Comparison of ENCODE assay signal across 17 cellular contexts in genomic region chr10:114031113-114031512, GRCh38. TPM values are rescaled to one million over a fixed set of nuclear protein-coding genes. Genes with fewer than 3 reads are reported as not detected.
DNase-seq lines count a peak whose midpoint lies in the region; ATAC-seq, FAIRE-seq and TF ChIP-seq lines count a peak whose summit lies in the region.
"Had no signal": no experiment of that assay in that cellular context is flagged by ENCODE, and none has a peak within 500 bp of the region (broad histone marks: within the 10 kb centered on the region; RNA-seq: fewer than 3 reads in every experiment).

No MANE protein-coding gene starts in this region.

- H3K79me2 ChIP-seq in astrocyte (ENCODE audit: insufficient read depth, low read length) = no peaks in the 10 kb centered on the region

- H3K27ac Mint-ChIP-seq in astrocyte (ENCODE audit: unreplicated experiment) = no peak overlapping the region
- peak overlapping the region in 1 of 2 donors; percentile 50 for H3K27ac Mint-ChIP-seq in natural killer cell treated with Interleukin-12 subunit alpha and Interleukin-12 subunit beta and Interleukin-15 and Interleukin-18, amount 100 ng/mL, for 72 hours
- H3K27ac Mint-ChIP-seq: B cell; CD8-positive, alpha-beta T cell had no signal

- no peak for ATAC-seq in natural killer cell treated with Interleukin-12 subunit alpha and Interleukin-12 subunit beta and Interleukin-15 and Interleukin-18, amount 100 ng/mL, for 72 hours
- ATAC-seq in HG02885 (IDR thresholded peaks at IDR 0.05; ENCODE audit: poor library complexity, unreplicated experiment) = no peak
- ATAC-seq: CD8-positive, alpha-beta T cell had no signal

- no peaks in the 10 kb centered on the region for H3K9me3 ChIP-seq in astrocyte (ENCODE audit: insufficient read depth, low read depth, low read length)
- H3K9me3 ChIP-seq: SK-N-SH had no signal

- H2AFZ ChIP-seq in astrocyte (ENCODE audit: low read depth, low read length) = no peak overlapping the region

- no peaks in the 10 kb centered on the region for H3K36me3 Mint-ChIP-seq in astrocyte (ENCODE audit: low read depth, unreplicated experiment)
- H3K36me3 Mint-ChIP-seq in natural killer cell treated with Interleukin-12 subunit alpha and Interleukin-12 subunit beta and Interleukin-15 and Interleukin-18, amount 100 ng/mL, for 72 hours = no peaks in the 10 kb centered on the region
- H3K36me3 Mint-ChIP-seq: CD8-positive, alpha-beta T cell had no signal

- H3K4me3 ChIP-seq in astrocyte (ENCODE audit: insufficient read depth, low read depth, low read length) = no peak overlapping the region

- no peaks in the 10 kb centered on the region for H3K36me3 ChIP-seq in astrocyte (ENCODE audit: insufficient read depth, low read length)

- peak; percentile 13 for FAIRE-seq in astrocyte (lab: Jason Lieb, UNC)
- FAIRE-seq: D721Med, H1 had no signal

- H3K27me3 ChIP-seq in astrocyte (ENCODE audit: insufficient read depth, low read length) = no peaks in the 10 kb centered on the region

- peaks cover 9% of the 10 kb centered on the region for H3K4me1 ChIP-seq in astrocyte (ENCODE audit: insufficient read depth, low read length)

- TF ChIP-seq CTCF in astrocyte (IDR thresholded peaks at IDR 0.05; ENCODE audit: insufficient read depth, low read depth, low read length) = no peak

- peaks cover 15% of the 10 kb centered on the region for H3K4me1 Mint-ChIP-seq in astrocyte (ENCODE audit: low read depth, unreplicated experiment)
- H3K4me1 Mint-ChIP-seq in natural killer cell treated with Interleukin-12 subunit alpha and Interleukin-12 subunit beta and Interleukin-15 and Interleukin-18, amount 100 ng/mL, for 72 hours (ENCODE audit: low read depth in 2 of 2) = peaks cover 7 to 19% of the 10 kb centered on the region in 2 donors

- H4K20me1 ChIP-seq in astrocyte (ENCODE audit: insufficient read depth, low read length) = no peaks in the 10 kb centered on the region

- no peak overlapping the region for H3K4me2 ChIP-seq in astrocyte (ENCODE audit: low read length)
- H3K4me2 ChIP-seq: SK-N-SH had no signal

- DNase-seq in HCEC 1CT (peak; percentile 27), NOMO-1 (lab: John Stamatoyannopoulos, UW; ENCODE audit: unreplicated experiment in 2 of 2) (peak; percentile 51 to 77), astrocyte (ENCODE audit: low read depth) (no peak), islet precursor cell (no peak), cerebellum (ENCODE audit: low spot score) (no peak)
- DNase-seq in natural killer cell treated with Interleukin-12 subunit alpha and Interleukin-12 subunit beta and Interleukin-15 and Interleukin-18, amount 100 ng/mL, for 72 hours (ENCODE audit: low spot score) = no peak
- DNase-seq in activated effector memory CD4-positive, alpha-beta T cell treated with Interleukin-2 at 50 U/mL for 16 hours = no peak
- DNase-seq: CD8-positive, alpha-beta T cell; Karpas-422; NCI-H1436; NCI-H2029 treated with DMSO at 0.1 percent for 48 hours; NCI-H524; SK-N-SH had no signal

- H3K9ac ChIP-seq in astrocyte (ENCODE audit: low read length) = no peak overlapping the region
- H3K9ac ChIP-seq: SK-N-SH had no signal

- no peak overlapping the region for H3K4me3 Mint-ChIP-seq in astrocyte (ENCODE audit: unreplicated experiment)
- peak overlapping the region; percentile 8 for H3K4me3 Mint-ChIP-seq in natural killer cell treated with Interleukin-12 subunit alpha and Interleukin-12 subunit beta and Interleukin-15 and Interleukin-18, amount 100 ng/mL, for 72 hours
- H3K4me3 Mint-ChIP-seq: B cell; CD8-positive, alpha-beta T cell had no signal

- peaks cover 3% of the 10 kb centered on the region for H3K27me3 Mint-ChIP-seq in astrocyte (ENCODE audit: low read depth, unreplicated experiment)
- peaks cover 5 to 9% of the 10 kb centered on the region in 2 donors for H3K27me3 Mint-ChIP-seq in natural killer cell treated with Interleukin-12 subunit alpha and Interleukin-12 subunit beta and Interleukin-15 and Interleukin-18, amount 100 ng/mL, for 72 hours
- H3K27me3 Mint-ChIP-seq: B cell had no signal

- H3K27ac ChIP-seq in astrocyte (ENCODE audit: low read depth, low read length) = no peak overlapping the region

- H3K9me3 Mint-ChIP-seq in astrocyte (ENCODE audit: unreplicated experiment) = no peaks in the 10 kb centered on the region
- no peaks in the 10 kb centered on the region for H3K9me3 Mint-ChIP-seq in natural killer cell treated with Interleukin-12 subunit alpha and Interleukin-12 subunit beta and Interleukin-15 and Interleukin-18, amount 100 ng/mL, for 72 hours
- H3K9me3 Mint-ChIP-seq: CD8-positive, alpha-beta T cell had no signal

RNA-seq across cellular contexts. Expression of gene ADRB1, which starts 12.6 kb away (rescaled TPM):
- 0.62 and 1.3 TPM in 2 replicates for total RNA-seq in astrocyte
- 1 to 10 TPM; 1.3 to 1.6 TPM for total RNA-seq in natural killer cell treated with Interleukin-12 subunit alpha and Interleukin-12 subunit beta and Interleukin-15 and Interleukin-18, amount 100 ng/mL, for 72 hours
- 1.6 TPM for total RNA-seq in cerebellum
- total RNA-seq: B cell had no signal

Comparison
In these comparisons a context has a peak if more than half of its experiments do, and no peak if none do; other contexts are left out.
1. DNase-seq: peak in HCEC 1CT (single experiment) and NOMO-1 (2 of 2); none in astrocyte (single experiment), natural killer cell treated with Interleukin-12 subunit alpha and Interleukin-12 subunit beta and Interleukin-15 and Interleukin-18, amount 100 ng/mL, for 72 hours (single experiment), islet precursor cell (single experiment), activated effector memory CD4-positive, alpha-beta T cell treated with Interleukin-2 at 50 U/mL for 16 hours (single experiment) and cerebellum (single experiment).